In the genomic region with DNA sequence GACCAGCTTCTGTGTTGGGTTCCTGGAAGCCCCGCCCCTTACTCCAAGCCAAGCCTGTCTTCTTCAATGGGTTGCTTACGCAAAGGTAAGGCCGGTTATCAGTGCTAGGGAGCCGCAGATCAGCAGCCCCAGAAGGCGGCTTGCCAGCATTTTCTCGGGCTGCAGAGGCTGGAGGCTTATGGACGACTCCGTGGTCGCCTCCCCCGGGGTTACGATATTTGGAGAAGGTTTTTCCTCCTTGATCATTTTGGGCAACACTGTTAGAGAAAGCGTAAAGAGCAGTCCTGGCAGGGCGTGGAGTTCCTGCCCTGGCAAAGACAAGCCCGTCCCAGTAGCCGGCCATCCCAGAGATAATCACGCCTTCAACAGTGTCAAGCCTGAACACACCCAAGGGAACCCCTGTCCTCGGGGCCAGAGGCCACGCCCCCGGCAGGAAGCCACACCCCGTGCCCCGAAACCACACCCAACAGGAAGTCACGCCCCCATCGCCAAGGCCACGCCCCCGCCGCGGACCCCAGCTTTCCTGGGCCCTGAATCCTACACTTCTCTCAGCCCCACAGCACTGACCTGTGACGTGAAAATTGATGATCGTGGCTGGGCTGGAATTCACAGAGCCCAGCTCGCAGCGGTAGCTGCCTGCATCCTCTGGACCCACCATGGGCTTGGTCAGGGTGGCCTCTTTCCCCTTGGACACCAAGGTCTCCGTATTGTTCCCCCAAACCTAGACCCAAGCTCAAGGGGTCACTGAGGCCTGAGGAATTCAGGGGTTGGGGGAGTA, we compare ENCODE assay signal across 10 cellular contexts. TPM values are rescaled to one million over a fixed set of nuclear protein-coding genes. Genes with fewer than 3 reads are reported as not detected.
DNase-seq lines count a peak whose midpoint lies in the region; ATAC-seq and TF ChIP-seq lines count a peak whose summit lies in the region.
"Had no signal": no experiment of that assay in that cellular context is flagged by ENCODE, and none has a peak within 500 bp of the region (broad histone marks: within the 10 kb centered on the region; RNA-seq: fewer than 3 reads in every experiment).

No MANE protein-coding gene starts in this region.

- intact Hi-C loops in ovary (cut with DNase I), result no loop called here

- H3K4me1 ChIP-seq in ovary (ENCODE audit: insufficient read depth), result no peaks in the 10 kb centered on the region

- DNase-seq in DMS153 treated with DMSO at 0.1 percent for 48 hours (lab: John Stamatoyannopoulos, UW; ENCODE audit: unreplicated experiment), result peak; percentile 66
- DNase-seq in NCI-H69 (lab: John Stamatoyannopoulos, UW), result peak; percentile 34
- peak; percentile 83 for DNase-seq in ecto neural progenitor cell (ENCODE audit: low spot score)
- peak in 3 of 5 donors; percentile 40 to 61 (median 60) for DNase-seq in ovary
- no peak for DNase-seq in foreskin fibroblast
- no peak for DNase-seq in cortex of kidney (lab: John Stamatoyannopoulos, UW)
- DNase-seq in middle frontal gyrus (ENCODE audit: extremely low spot score, low spot score), result no peak
- DNase-seq: stimulated activated naive B cell treated with anti-CD40 and anti-IgM and Interleukin-4, amounts not matched to agents 10 μg/mL and 1 μg/mL and 100 μg/mL, for 72 hours had no signal

- no peak for ATAC-seq in HG03039 (IDR thresholded peaks at IDR 0.05; ENCODE audit: unreplicated experiment)
- ATAC-seq: stimulated activated naive B cell treated with anti-CD40 and anti-IgM and Interleukin-4, amounts not matched to agents 10 μg/mL and 1 μg/mL and 100 μg/mL, for 72 hours had no signal

- TF ChIP-seq POLR2A in ovary (IDR thresholded peaks at IDR 0.05), result no peak

- TF ChIP-seq CTCF in ovary (IDR thresholded peaks at IDR 0.05) (no peak), foreskin fibroblast (IDR thresholded peaks at IDR 0.05; ENCODE audit: low read depth, low read length) (no peak)

- H3K27me3 ChIP-seq in ovary, result no peaks in the 10 kb centered on the region

- H3K36me3 ChIP-seq in ovary, result no peaks in the 10 kb centered on the region

- H3K4me3 ChIP-seq in ovary (no peak overlapping the region), foreskin fibroblast (ENCODE audit: low read depth in 1 of 2, low read length in 2 of 2) (no peak overlapping the region)

- no peaks in the 10 kb centered on the region for H3K9me3 ChIP-seq in ovary

- 35 to 42% (median 40%) methylated on average over 26 to 32 of the region's 32 CpGs for WGBS in ovary, 3 donors

- H3K27ac ChIP-seq in ovary, result no peak overlapping the region

- no peak for TF ChIP-seq EP300 in ovary (IDR thresholded peaks at IDR 0.05)

RNA-seq across cellular contexts. Expression of gene RASIP1, which starts 1.0 kb away (rescaled TPM):
- 10 to 100 TPM in 5 of 7 donors, 1 to 10 TPM in 2; 4.9 to 25.9 (median 14.2) TPM for total RNA-seq in ovary
- polyA plus RNA-seq in ovary, result 10 to 100 TPM in 1 of 2 donors, 1 to 10 TPM in 1; 4.1 to 18.4 TPM

RNA-seq across cellular contexts. Expression of gene IZUMO1, which starts 5.3 kb away (rescaled TPM):
- under 1 TPM in 2 of 7 donors, not detected in 5; 0.11 to 0.67 TPM for total RNA-seq in ovary
- under 1 TPM; 0.08 to 0.13 TPM for polyA plus RNA-seq in ovary
- polyA plus RNA-seq: immature natural killer cell had no signal

RNA-seq across cellular contexts. Expression of gene FUT1, which starts 11.0 kb away (rescaled TPM):
- 1 to 10 TPM in 3 of 7 donors, under 1 TPM in 4; 0.48 to 4.0 (median 0.87) TPM for total RNA-seq in ovary
- polyA plus RNA-seq in ovary, result 1 to 10 TPM; 1.3 to 1.4 TPM
- polyA plus RNA-seq: immature natural killer cell had no signal

RNA-seq across cellular contexts. Expression of gene FGF21, which starts 13.9 kb away (rescaled TPM):
- not detected for total RNA-seq in ovary
- not detected for polyA plus RNA-seq in ovary
- polyA plus RNA-seq: immature natural killer cell had no signal

RNA-seq across cellular contexts. Expression of gene MAMSTR, which starts 21.9 kb away (rescaled TPM):
- total RNA-seq in ovary, result 10 to 100 TPM in 5 of 7 donors, 1 to 10 TPM in 2; 1.3 to 17.1 (median 11.2) TPM
- 1 to 10 TPM; 3.7 to 5.7 TPM for polyA plus RNA-seq in ovary

Comparison
In these comparisons a context has a peak if more than half of its experiments do, and no peak if none do; other contexts are left out.
1. DNase-seq: peak in DMS153 treated with DMSO at 0.1 percent for 48 hours (single experiment), NCI-H69 (single experiment), ecto neural progenitor cell (single experiment) and ovary (3 of 5); none in foreskin fibroblast (0 of 2), cortex of kidney (single experiment) and middle frontal gyrus (single experiment).